8 cellular contexts compared by ENCODE assay signal in the genomic region with DNA sequence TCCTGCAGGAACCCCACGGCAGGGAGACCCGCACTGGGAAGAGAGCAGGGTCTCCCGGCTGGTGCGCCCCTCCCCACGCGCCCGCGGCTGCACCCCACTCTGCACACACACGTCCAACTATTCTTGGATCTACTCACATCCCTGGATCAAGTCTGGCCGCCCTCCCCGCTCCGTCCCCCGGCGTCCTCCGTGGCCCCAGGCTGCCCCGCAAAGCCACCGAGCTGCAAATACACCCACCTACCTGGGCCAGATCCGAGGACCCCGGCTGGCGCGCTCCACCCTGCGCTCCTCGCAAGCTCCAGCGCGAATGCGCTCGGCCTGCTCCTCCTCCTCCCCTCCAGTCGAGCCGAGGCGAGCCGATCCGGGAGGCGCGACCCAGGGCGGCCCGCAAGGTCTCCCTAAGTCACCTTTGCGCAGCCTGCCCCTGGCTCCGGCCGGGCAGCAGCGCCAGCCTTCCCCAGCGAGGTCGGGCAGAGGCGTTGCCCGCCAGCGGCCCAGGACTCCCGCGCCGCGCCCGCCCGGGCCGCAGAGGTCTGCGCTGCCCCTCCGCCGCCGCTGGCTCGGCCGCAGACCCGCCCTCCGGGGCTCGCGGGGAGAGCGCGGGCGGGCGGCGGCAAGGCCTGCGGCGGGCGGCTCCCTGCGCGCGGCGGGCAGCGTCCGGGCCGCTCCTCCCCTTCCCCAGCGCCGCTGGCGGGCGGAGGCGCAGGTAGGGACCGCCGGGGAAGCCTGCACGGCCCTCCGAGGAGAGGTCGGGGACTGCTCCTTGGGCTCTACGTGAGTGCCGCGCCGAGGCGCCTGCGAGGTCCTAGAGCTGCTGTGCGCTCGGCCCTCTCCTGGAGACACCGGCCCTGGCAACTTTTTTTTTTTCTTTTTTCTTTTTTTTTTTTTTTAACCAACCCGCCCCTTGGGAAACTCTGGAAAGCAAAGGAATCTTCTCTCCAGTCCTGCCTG.
DNase-seq lines count a peak whose midpoint lies in the region; ATAC-seq, FAIRE-seq and TF ChIP-seq lines count a peak whose summit lies in the region.

No MANE protein-coding gene starts in this region.

- peak overlapping the region; percentile 86 for H3K14ac ChIP-seq in H9 (ENCODE audit: insufficient read depth, low read length)

- H2AFZ ChIP-seq in H9 (ENCODE audit: low read length) (no peak overlapping the region), GM12878 (ENCODE audit: control insufficient read depth, low read depth, low read length) (no peak overlapping the region), hepatocyte (peak overlapping the region; percentile 94)

- H3K79me1 ChIP-seq in H9 (ENCODE audit: insufficient read depth, low read depth, low read length, poor library complexity, severe bottlenecking), result no peaks in the 10 kb centered on the region

- H2BK15ac ChIP-seq in H9 (ENCODE audit: low read depth, low read length), result no peak overlapping the region

- H3K27ac Mint-ChIP-seq in CD4-positive, alpha-beta T cell, result no peak overlapping the region
- peak overlapping the region; percentile 60 to 89 (median 66); a peak in 5 of 7 replicates for H3K27ac Mint-ChIP-seq in H9

- in situ Hi-C loops in GM12878 (cut with MboI), result no loop called here

- no peak for TF ChIP-seq CTCF in CD4-positive, alpha-beta T cell (IDR thresholded peaks at IDR 0.05)
- TF ChIP-seq CTCF in H9 (conservative IDR thresholded peaks at IDR 0.05) (peak; percentile 44; the same call in 2 of the 3 replicates), GM12878 (IDR thresholded peaks at IDR 0.05 in 2 of 3, conservative IDR thresholded peaks at IDR 0.05 in 1 of 3; ENCODE audit: control insufficient read depth in 2 of 3, extremely low read depth in 1 of 3, insufficient read depth in 1 of 3, low read depth in 3 of 3, low read length in 3 of 3) (no peak), hepatocyte (IDR thresholded peaks at IDR 0.05; ENCODE audit: poor library complexity) (peak; percentile 14)

- H3K23ac ChIP-seq in H9 (ENCODE audit: insufficient read length, low read depth, low read length), result no peak overlapping the region

- peaks cover 5% of the 10 kb centered on the region; the same call in 1 of the 2 replicates for H3K4me1 ChIP-seq in H9 (ENCODE audit: insufficient read depth, low read length)
- H3K4me1 ChIP-seq in GM12878 (ENCODE audit: control insufficient read depth, insufficient read depth, low read length), result no peaks in the 10 kb centered on the region
- H3K4me1 ChIP-seq in hepatocyte (ENCODE audit: insufficient read depth), result peaks cover 10% of the 10 kb centered on the region

- no peak overlapping the region for H2BK12ac ChIP-seq in H9 (ENCODE audit: insufficient read length, low read depth, low read length)

- TF ChIP-seq RAD21 in GM12878 (IDR thresholded peaks at IDR 0.05; ENCODE audit: insufficient read depth, low read depth, low read length), result 0 out of 2 replicates have a peak, but pooled peaks have one; percentile 5

- peaks cover 2% of the 10 kb centered on the region for H4K20me1 ChIP-seq in H9 (ENCODE audit: control insufficient read depth, insufficient read depth, insufficient read length)
- no peaks in the 10 kb centered on the region for H4K20me1 ChIP-seq in GM12878 (ENCODE audit: control insufficient read depth, insufficient read depth)
- no peaks in the 10 kb centered on the region for H4K20me1 ChIP-seq in hepatocyte (ENCODE audit: insufficient read depth, poor library complexity, severe bottlenecking)

- H3K9me2 ChIP-seq in hepatocyte (replicated peaks; ENCODE audit: insufficient read depth), result no peaks in the 10 kb centered on the region

- H2BK120ac ChIP-seq in H9 (ENCODE audit: low read depth, low read length, poor library complexity, severe bottlenecking), result no peak overlapping the region

- SMC1A ChIA-PET in GM12878 (lab: Charles Lee; ENCODE audit: uncharacterized antibody, unreplicated experiment), result no interaction called here

- no peak overlapping the region for H2AK5ac ChIP-seq in H9 (ENCODE audit: insufficient read length, low read length)

- H3K27me3 ChIP-seq in CD4-positive, alpha-beta T cell (ENCODE audit: control insufficient read depth, insufficient read depth, low read length), result peaks cover 20% of the 10 kb centered on the region
- no peaks in the 10 kb centered on the region for H3K27me3 ChIP-seq in H9 (ENCODE audit: insufficient read depth, low read length)
- peaks cover 7 to 15% of the 10 kb centered on the region in 2 experiments for H3K27me3 ChIP-seq in GM12878 (replicated peaks in 1 of 2; ENCODE audit: control insufficient read depth in 2 of 2, insufficient read depth in 2 of 2, low read length in 1 of 2)
- no peaks in the 10 kb centered on the region for H3K27me3 ChIP-seq in hepatocyte

- TF ChIP-seq POLR2A in GM12878 (IDR thresholded peaks at IDR 0.05; ENCODE audit: low read depth, low read length), result no peak

- RAD21 ChIA-PET in GM12878 (lab: Charles Lee; ENCODE audit: unreplicated experiment), result no interaction called here

- CTCF ChIA-PET in CD4-positive, alpha-beta T cell (lab: Charles Lee), result no interaction called here
- CTCF ChIA-PET in GM12878 (lab: Yijun Ruan, JAX), result no interaction called here

- H3K56ac ChIP-seq in H9 (ENCODE audit: insufficient read length, low read depth, low read length), result no peak overlapping the region

- no peak for FAIRE-seq in GM12878 (lab: Jason Lieb, UNC)

- no peak overlapping the region for H3K4ac ChIP-seq in H9 (ENCODE audit: low read depth, low read length)

- WGBS in H9 (ENCODE audit: extremely low coverage, insufficient read length, low lambda C conversion rate), result no CpG with 5 or more reads among the region's 97 CpGs
- WGBS in GM12878 (ENCODE audit: insufficient coverage, insufficient replicate concordance, low lambda C conversion rate, missing lambda C conversion rate), result 22% methylated on average over 57 of the region's 97 CpGs
- 1% methylated on average over 69 of the region's 97 CpGs for WGBS in hepatocyte (ENCODE audit: low lambda C conversion rate, missing lambda C conversion rate)

- peak overlapping the region; percentile 74 for H3K9ac ChIP-seq in H9 (ENCODE audit: extremely low read depth, insufficient read length, low read length)
- no peak overlapping the region for H3K9ac ChIP-seq in GM12878 (ENCODE audit: control insufficient read depth, insufficient read depth, low read length)

- peak overlapping the region; percentile 77 for H3K18ac ChIP-seq in H9 (ENCODE audit: insufficient read length, low read depth, low read length)

- H3K36me3 ChIP-seq in GM12878 (ENCODE audit: control insufficient read depth in 2 of 2, insufficient read depth in 2 of 2, low read length in 1 of 2) (no peaks in the 10 kb centered on the region), hepatocyte (replicated peaks; ENCODE audit: insufficient read depth, low read depth) (no peaks in the 10 kb centered on the region)

- H2BK5ac ChIP-seq in H9 (ENCODE audit: insufficient read length, low read length), result no peak overlapping the region

- H3K36me3 Mint-ChIP-seq in CD4-positive, alpha-beta T cell (ENCODE audit: low read depth), result no peaks in the 10 kb centered on the region
- peaks cover 0 to 8% (median 3%) of the 10 kb centered on the region in 3 experiments; a peak in 2 of 7 replicates for H3K36me3 Mint-ChIP-seq in H9 (ENCODE audit: insufficient read depth in 1 of 3, low read depth in 3 of 3)

- H2BK20ac ChIP-seq in H9 (ENCODE audit: low read depth, low read length, poor library complexity, severe bottlenecking), result no peak overlapping the region

- no peak overlapping the region for H3K4me3 ChIP-seq in GM12878
- peak overlapping the region; percentile 73 for H3K4me3 ChIP-seq in hepatocyte

- H3K4me3 Mint-ChIP-seq in CD4-positive, alpha-beta T cell, result peak overlapping the region; percentile 77
- H3K4me3 Mint-ChIP-seq in H9, result peak overlapping the region; percentile 88 to 89

- no peak for TF ChIP-seq EP300 in GM12878 (IDR thresholded peaks at IDR 0.05; ENCODE audit: borderline replicate concordance in 1 of 2, control insufficient read depth in 1 of 2, low read depth in 2 of 2, low read length in 2 of 2)

- no peaks in the 10 kb centered on the region for H3K9me3 ChIP-seq in CD4-positive, alpha-beta T cell (ENCODE audit: control insufficient read depth, low read length)
- no peaks in the 10 kb centered on the region for H3K9me3 ChIP-seq in H9 (ENCODE audit: control insufficient read depth, low read depth, low read length)
- no peaks in the 10 kb centered on the region for H3K9me3 ChIP-seq in GM12878 (replicated peaks; ENCODE audit: control insufficient read depth, insufficient read depth, low read length)
- H3K9me3 ChIP-seq in hepatocyte (ENCODE audit: low read depth), result no peaks in the 10 kb centered on the region

- no peak for DNase-seq in CD4-positive, alpha-beta T cell
- DNase-seq in H9, result peak; percentile 85
- DNase-seq in NCI-H748 treated with DMSO at 0.1 percent for 48 hours (lab: John Stamatoyannopoulos, UW), result peak; percentile 35
- DNase-seq in GM12878 (ENCODE audit: low read depth, low spot score), result no peak
- peak; percentile 90 for DNase-seq in hepatocyte (ENCODE audit: low spot score)
- DNase-seq in posterior cingulate gyrus, result peak; percentile 47 to 95 (median 68)

- no peak overlapping the region for H4K5ac ChIP-seq in H9 (ENCODE audit: insufficient read length, low read depth, low read length)

- H3K27ac ChIP-seq in CD4-positive, alpha-beta T cell (ENCODE audit: low read depth, low read length), result no peak overlapping the region
- H3K27ac ChIP-seq in H9 (ENCODE audit: insufficient read length, low read depth, low read length), result no peak overlapping the region
- no peak overlapping the region for H3K27ac ChIP-seq in GM12878 (ENCODE audit: control insufficient read depth, insufficient read depth)
- H3K27ac ChIP-seq in hepatocyte, result peak overlapping the region; percentile 83

- intact Hi-C loops in CD4-positive, alpha-beta T cell (cut with DNase I, micrococcal nuclease), result no loop called here
- intact Hi-C loops in GM12878 (cut with micrococcal nuclease; ENCODE audit: unreplicated experiment) (no loop called here), posterior cingulate gyrus (cut with DNase I) (loop anchor here (2.0 kb wide), 1 partner anchor 95 kb away; no protein-coding TSS in a partner anchor)

- H3K79me2 ChIP-seq in H9 (ENCODE audit: insufficient read depth, low read length) (no peaks in the 10 kb centered on the region), GM12878 (ENCODE audit: control insufficient read depth, insufficient read depth, low read length) (no peaks in the 10 kb centered on the region), hepatocyte (peaks cover 21% of the 10 kb centered on the region)

- H4K8ac ChIP-seq in H9 (replicated peaks; ENCODE audit: insufficient read length, low read depth, low read length), result no peak overlapping the region

- H4K91ac ChIP-seq in H9 (ENCODE audit: insufficient read length, low read depth, low read length), result no peak overlapping the region

- BruUV-seq in GM12878 (replicated peaks; lab: Mats Ljungman, UMichigan), result no TSS peak

- H3K9me3 Mint-ChIP-seq in CD4-positive, alpha-beta T cell, result peaks cover 2% of the 10 kb centered on the region
- no peaks in the 10 kb centered on the region for H3K9me3 Mint-ChIP-seq in H9

- H3T11ph ChIP-seq in H9 (ENCODE audit: low read length), result no peak overlapping the region

- H3K4me2 ChIP-seq in H9 (ENCODE audit: insufficient read depth, insufficient read length, low read length) (peak overlapping the region; percentile 92), GM12878 (ENCODE audit: control insufficient read depth, insufficient read depth) (peak overlapping the region; percentile 55), hepatocyte (peak overlapping the region; percentile 95)

- H3K4me1 Mint-ChIP-seq in CD4-positive, alpha-beta T cell (ENCODE audit: low read depth), result peaks cover 4% of the 10 kb centered on the region
- H3K4me1 Mint-ChIP-seq in H9, result peaks cover 25 to 29% of the 10 kb centered on the region in 2 experiments

- peaks cover 12% of the 10 kb centered on the region for H3K23me2 ChIP-seq in H9 (ENCODE audit: insufficient read length, low read depth, low read length, poor library complexity, severe bottlenecking)

- peaks cover 39% of the 10 kb centered on the region for H3K27me3 Mint-ChIP-seq in CD4-positive, alpha-beta T cell
- no peaks in the 10 kb centered on the region for H3K27me3 Mint-ChIP-seq in H9 (ENCODE audit: low read depth)

- ATAC-seq in CD4-positive, alpha-beta T cell (ENCODE audit: poor library complexity), result no peak
- peak; percentile 45; the same call in 2 of the 3 replicates for ATAC-seq in GM12878
- ATAC-seq in GM21423 (IDR thresholded peaks at IDR 0.05; ENCODE audit: unreplicated experiment), result no peak
- no peak for ATAC-seq in HG03457 (IDR thresholded peaks at IDR 0.05; ENCODE audit: unreplicated experiment)

- POLR2A ChIA-PET in CD4-positive, alpha-beta T cell (lab: Charles Lee), result no interaction called here
- POLR2A ChIA-PET in GM12878 (lab: Charles Lee), result no interaction called here

Comparison
In these comparisons a context has a peak if more than half of its experiments do, and no peak if none do; other contexts are left out.
1. DNase-seq: peak in H9 (single experiment), NCI-H748 treated with DMSO at 0.1 percent for 48 hours (single experiment), hepatocyte (single experiment) and posterior cingulate gyrus (10 of 10); none in CD4-positive, alpha-beta T cell (0 of 10) and GM12878 (single experiment).
2. CTCF ChIP-seq: peak in H9 (single experiment) and hepatocyte (single experiment); none in CD4-positive, alpha-beta T cell (single experiment) and GM12878 (0 of 3).
3. Peak in every context shown above with its lines, with median percentiles within 50 percentile points of each other: H3K4me2 ChIP-seq.